1 cellular context compared by ENCODE assay signal in the genomic region with DNA sequence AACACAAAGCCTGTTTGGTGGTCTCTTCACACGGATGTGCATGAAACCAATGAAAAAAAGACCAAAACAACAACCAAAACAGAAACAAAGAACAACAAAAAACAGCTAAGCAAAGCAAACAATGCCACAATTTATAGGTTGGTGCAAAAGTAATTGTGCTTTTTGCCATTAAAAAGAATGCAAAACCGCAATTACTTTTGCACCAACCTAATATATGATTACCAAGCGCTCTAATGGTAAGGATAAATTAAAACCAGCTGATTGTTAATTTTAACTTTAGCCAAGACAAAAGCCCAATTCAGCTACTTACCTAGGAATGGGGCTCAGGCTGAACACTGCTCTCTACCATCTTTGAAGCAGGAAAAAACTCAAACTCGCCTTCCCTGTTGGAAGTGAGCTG.
TF ChIP-seq lines count a peak whose summit lies in the region.

No MANE protein-coding gene starts in this region.

TF ChIP-seq in H1, 55 proteins besides CTCF, POLR2A, EP300 and RAD21:
- TF ChIP-seq CREB1 (IDR thresholded peaks at IDR 0.05): no peak
- no peak for TF ChIP-seq CHD1 (IDR thresholded peaks at IDR 0.05; ENCODE audit: low read depth, low read length)
- no peak for TF ChIP-seq SP4 (IDR thresholded peaks at IDR 0.05; ENCODE audit: low read length)
- no peak for TF ChIP-seq SIRT6 (IDR thresholded peaks at IDR 0.05; ENCODE audit: low read length)
- TF ChIP-seq, protein P1, sequence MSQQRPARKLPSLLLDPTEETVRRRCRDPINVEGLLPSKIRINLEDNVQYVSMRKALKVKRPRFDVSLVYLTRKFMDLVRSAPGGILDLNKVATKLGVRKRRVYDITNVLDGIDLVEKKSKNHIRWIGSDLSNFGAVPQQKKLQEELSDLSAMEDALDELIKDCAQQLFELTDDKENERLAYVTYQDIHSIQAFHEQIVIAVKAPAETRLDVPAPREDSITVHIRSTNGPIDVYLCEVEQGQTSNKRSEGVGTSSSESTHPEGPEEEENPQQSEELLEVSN (IDR thresholded peaks at IDR 0.05): no peak
- TF ChIP-seq KDM4A (IDR thresholded peaks at IDR 0.05; ENCODE audit: low read depth, low read length, severe bottlenecking): no peak
- TF ChIP-seq CEBPB (IDR thresholded peaks at IDR 0.05; ENCODE audit: low read depth, low read length): no peak
- TF ChIP-seq PHF8 (conservative IDR thresholded peaks at IDR 0.05; ENCODE audit: low read depth, low read length): no peak
- no peak for TF ChIP-seq RXRA (IDR thresholded peaks at IDR 0.05; ENCODE audit: insufficient read depth, low read depth, low read length)
- TF ChIP-seq YY1 (IDR thresholded peaks at IDR 0.05; ENCODE audit: low read depth, low read length): no peak
- no peak for TF ChIP-seq CBX5 (IDR thresholded peaks at IDR 0.05; ENCODE audit: low read depth, low read length)
- TF ChIP-seq CBX8 (IDR thresholded peaks at IDR 0.05; ENCODE audit: borderline replicate concordance, low read depth, low read length): no peak
- TF ChIP-seq TEAD4 (IDR thresholded peaks at IDR 0.05; ENCODE audit: low read depth, low read length): no peak
- no peak for TF ChIP-seq TBP (IDR thresholded peaks at IDR 0.05; ENCODE audit: low read depth, low read length)
- TF ChIP-seq SUZ12 (IDR thresholded peaks at IDR 0.05; ENCODE audit: low read length): no peak
- no peak for TF ChIP-seq SP1 (IDR thresholded peaks at IDR 0.05; ENCODE audit: low read depth, low read length)
